ENCODE assay signal across 8 cellular contexts in the genomic region with DNA sequence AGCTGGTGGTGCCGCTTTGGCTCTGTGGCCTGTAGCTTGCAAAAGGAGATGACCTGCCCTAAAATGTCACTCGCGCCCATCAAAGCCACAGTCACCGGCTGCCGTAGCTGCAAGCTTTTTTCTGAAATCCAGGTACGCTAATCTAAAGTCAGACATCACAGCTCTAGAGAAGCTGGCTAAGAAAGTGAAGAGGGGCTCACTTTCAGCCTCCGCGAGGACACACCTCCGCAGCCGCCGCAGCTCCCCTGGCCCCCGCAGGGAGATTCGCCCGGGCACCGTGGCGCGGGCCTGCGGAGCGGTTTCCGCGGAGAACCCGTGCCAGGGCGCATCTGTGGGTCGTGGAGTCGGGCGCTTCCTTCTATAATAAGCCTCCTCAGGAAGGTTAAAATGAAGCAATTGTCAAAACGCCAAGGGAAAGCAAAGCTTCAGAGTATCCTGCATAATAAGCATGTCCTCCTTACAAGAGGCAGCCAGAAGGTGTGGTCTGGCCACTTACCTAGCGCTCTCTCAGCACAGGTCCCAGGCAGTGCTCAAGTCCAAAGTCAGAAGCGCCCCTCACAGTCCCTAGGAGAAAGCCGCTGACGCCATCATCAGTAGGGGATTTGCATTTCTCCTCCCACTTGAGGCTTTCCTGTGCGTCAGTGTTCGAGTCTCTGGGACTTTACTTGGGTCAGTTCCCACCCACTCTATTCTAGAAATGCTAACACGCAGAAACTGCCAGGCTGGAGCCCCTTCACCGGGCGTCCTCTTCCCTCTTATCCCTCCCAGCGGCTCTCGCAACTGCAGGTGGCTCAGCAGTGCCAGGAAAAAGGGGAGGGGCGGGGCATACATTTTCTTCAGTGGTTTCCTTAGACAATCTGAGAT. TPM values are rescaled to one million over a fixed set of nuclear protein-coding genes. Genes with fewer than 3 reads are reported as not detected.
DNase-seq lines count a peak whose midpoint lies in the region; ATAC-seq and TF ChIP-seq lines count a peak whose summit lies in the region.

A gene with protein sequence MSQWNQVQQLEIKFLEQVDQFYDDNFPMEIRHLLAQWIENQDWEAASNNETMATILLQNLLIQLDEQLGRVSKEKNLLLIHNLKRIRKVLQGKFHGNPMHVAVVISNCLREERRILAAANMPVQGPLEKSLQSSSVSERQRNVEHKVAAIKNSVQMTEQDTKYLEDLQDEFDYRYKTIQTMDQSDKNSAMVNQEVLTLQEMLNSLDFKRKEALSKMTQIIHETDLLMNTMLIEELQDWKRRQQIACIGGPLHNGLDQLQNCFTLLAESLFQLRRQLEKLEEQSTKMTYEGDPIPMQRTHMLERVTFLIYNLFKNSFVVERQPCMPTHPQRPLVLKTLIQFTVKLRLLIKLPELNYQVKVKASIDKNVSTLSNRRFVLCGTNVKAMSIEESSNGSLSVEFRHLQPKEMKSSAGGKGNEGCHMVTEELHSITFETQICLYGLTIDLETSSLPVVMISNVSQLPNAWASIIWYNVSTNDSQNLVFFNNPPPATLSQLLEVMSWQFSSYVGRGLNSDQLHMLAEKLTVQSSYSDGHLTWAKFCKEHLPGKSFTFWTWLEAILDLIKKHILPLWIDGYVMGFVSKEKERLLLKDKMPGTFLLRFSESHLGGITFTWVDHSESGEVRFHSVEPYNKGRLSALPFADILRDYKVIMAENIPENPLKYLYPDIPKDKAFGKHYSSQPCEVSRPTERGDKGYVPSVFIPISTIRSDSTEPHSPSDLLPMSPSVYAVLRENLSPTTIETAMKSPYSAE (minus strand): TSS at position 544 of the 864 bp plus-strand sequence. CDS start 2,791 bp downstream, outside the sequence.

- peak; percentile 86 for ATAC-seq in activated CD8-positive, alpha-beta T cell treated with anti-CD3 and anti-CD28 coated beads for 36 hours

- H3K9ac ChIP-seq in GM23248 (peak within 1 kb of the TSS; percentile 66), endocrine pancreas (ENCODE audit: control insufficient read depth, insufficient read depth, low read length) (peak within 1 kb of the TSS; percentile 45)

- POLR2A ChIA-PET in activated CD8-positive, alpha-beta T cell treated with anti-CD3 and anti-CD28 coated beads for 36 hours (lab: Charles Lee) = interaction anchor here (0.6 to 6.1 kb wide), 28 partner anchors 22 to 528 kb away, joined by 3 to 67 read pairs (median 6); a partner anchor contains a TSS

- H3K9me3 ChIP-seq in GM23248 (ENCODE audit: low read depth) = no peaks in the 10 kb centered on the region
- H3K9me3 ChIP-seq in endocrine pancreas (ENCODE audit: control insufficient read depth, low read length) = no peaks in the 10 kb centered on the region
- H3K9me3 ChIP-seq in muscle layer of duodenum (ENCODE audit: control insufficient read depth in 1 of 2, low read length in 2 of 2) = no peaks in the 10 kb centered on the region

- H3K27me3 ChIP-seq in GM23248 (replicated peaks; ENCODE audit: insufficient read depth) (no peaks in the 10 kb centered on the region), endocrine pancreas (ENCODE audit: control insufficient read depth, insufficient read depth, low read length) (no peaks in the 10 kb centered on the region), muscle layer of duodenum (ENCODE audit: low read depth, low read length) (no peaks in the 10 kb centered on the region)

- peak within 1 kb of the TSS; percentile 93 for H3K4me2 ChIP-seq in GM23248 (ENCODE audit: unreplicated experiment)

- H3K36me3 ChIP-seq in GM23248 (ENCODE audit: low read depth) (no peaks in the 10 kb centered on the region), endocrine pancreas (ENCODE audit: control insufficient read depth, insufficient read depth, low read length) (no peaks in the 10 kb centered on the region), muscle layer of duodenum (ENCODE audit: control insufficient read depth in 1 of 2, insufficient read depth in 2 of 2, low read length in 2 of 2) (no peaks in the 10 kb centered on the region)

- H3K4me1 ChIP-seq in GM23248 (ENCODE audit: insufficient read depth) = peaks cover 10% of the 10 kb centered on the region
- peaks cover 6% of the 10 kb centered on the region for H3K4me1 ChIP-seq in endocrine pancreas (ENCODE audit: control insufficient read depth, insufficient read depth, low read length)
- peaks cover 0 to 8% of the 10 kb centered on the region in 2 donors for H3K4me1 ChIP-seq in muscle layer of duodenum (ENCODE audit: control insufficient read depth in 1 of 2, insufficient read depth in 2 of 2, low read length in 2 of 2)

- H3K27ac Mint-ChIP-seq in activated CD8-positive, alpha-beta T cell treated with anti-CD3 and anti-CD28 coated beads for 36 hours = peak within 1 kb of the TSS; percentile 87

- in situ Hi-C loops in GM23248 (cut with MboI) = loop anchor here (10.0 kb wide), 1 partner anchor 96 kb away; no protein-coding TSS in a partner anchor

- CTCF ChIA-PET in activated CD8-positive, alpha-beta T cell treated with anti-CD3 and anti-CD28 coated beads for 36 hours (lab: Charles Lee) = interaction anchor here (0.8 to 9.1 kb wide), 9 partner anchors 13 to 121 kb away, joined by 3 to 129 read pairs (median 4); no protein-coding TSS in a partner anchor

- no peaks in the 10 kb centered on the region for H3K9me2 ChIP-seq in GM23248 (ENCODE audit: insufficient read depth)

- DNase-seq in GDM1 (lab: John Stamatoyannopoulos, UW) (peak; percentile 38), GM23248 (peak; percentile 66), NAMALWA (ENCODE audit: low spot score) (peak; percentile 36), NCI-H1048 (lab: John Stamatoyannopoulos, UW) (no peak)
- DNase-seq in activated CD8-positive, alpha-beta T cell treated with anti-CD3 and anti-CD28 coated beads for 36 hours = peak; percentile 96
- peak; percentile 75 to 86 for DNase-seq in stimulated activated CD8-positive, alpha-beta memory T cell treated with anti-CD3 and anti-CD28 coated beads, Interleukin-7, amount 100 ng/mL, for 4 hours (ENCODE audit: low read depth in 2 of 2)

- no peak for TF ChIP-seq CTCF in activated CD8-positive, alpha-beta T cell treated with anti-CD3 and anti-CD28 coated beads for 36 hours (IDR thresholded peaks at IDR 0.05)

- peaks cover 35% of the 10 kb centered on the region for H3K36me3 Mint-ChIP-seq in activated CD8-positive, alpha-beta T cell treated with anti-CD3 and anti-CD28 coated beads for 36 hours (ENCODE audit: low read depth)

- peak within 1 kb of the TSS; percentile 86 for H3K4me3 Mint-ChIP-seq in activated CD8-positive, alpha-beta T cell treated with anti-CD3 and anti-CD28 coated beads for 36 hours

- WGBS in GM23248 (ENCODE audit: low coverage in 1 of 2, low lambda C conversion rate in 2 of 2, missing lambda C conversion rate in 2 of 2), 2 experiments = 7 to 9% methylated on average over 39 of the region's 39 CpGs

- H3K9me3 Mint-ChIP-seq in activated CD8-positive, alpha-beta T cell treated with anti-CD3 and anti-CD28 coated beads for 36 hours = no peaks in the 10 kb centered on the region

- no peaks in the 10 kb centered on the region for H3K79me2 ChIP-seq in GM23248 (ENCODE audit: insufficient read depth)

- peak within 1 kb of the TSS; percentile 98 for H2AFZ ChIP-seq in GM23248

- intact Hi-C loops in activated CD8-positive, alpha-beta T cell treated with anti-CD3 and anti-CD28 coated beads for 36 hours (cut with micrococcal nuclease) = loop anchor here (5.0 kb wide), 1 partner anchor 268 kb away; a partner anchor contains a TSS

- peaks cover 16% of the 10 kb centered on the region; the same call in 1 of the 2 replicates for H3F3A ChIP-seq in GM23248 (ENCODE audit: insufficient read depth)

- H3K4me1 Mint-ChIP-seq in activated CD8-positive, alpha-beta T cell treated with anti-CD3 and anti-CD28 coated beads for 36 hours (ENCODE audit: low read depth) = peaks cover 68% of the 10 kb centered on the region

- H4K20me1 ChIP-seq in GM23248 (ENCODE audit: insufficient read depth) = no peaks in the 10 kb centered on the region

- peak within 1 kb of the TSS; percentile 82 for H3K4me3 ChIP-seq in GM23248
- H3K4me3 ChIP-seq in endocrine pancreas (ENCODE audit: control insufficient read depth, insufficient read depth, low read length) = peak within 1 kb of the TSS; percentile 80
- peak within 1 kb of the TSS; percentile 66 to 73 for H3K4me3 ChIP-seq in muscle layer of duodenum (ENCODE audit: low read depth in 1 of 2, low read length in 2 of 2)

- no peaks in the 10 kb centered on the region for H3K27me3 Mint-ChIP-seq in activated CD8-positive, alpha-beta T cell treated with anti-CD3 and anti-CD28 coated beads for 36 hours

- H3K27ac ChIP-seq in GM23248 (no peak within 1 kb of the TSS), muscle layer of duodenum (ENCODE audit: low read length) (no peak within 1 kb of the TSS)

RNA-seq across cellular contexts. Expression of the gene that starts here (rescaled TPM):
- 1.5 and 3.2 TPM in 2 replicates for total RNA-seq in GM23248 (2014; rRNA removed; shearing (Covaris generic))
- 1.9 and 2.2 TPM in 2 replicates for polyA plus RNA-seq in GM23248 (2016; fragmentation: Nextera tagmentation; extraction: Ambion mirVana)
- total RNA-seq in activated CD8-positive, alpha-beta T cell treated with anti-CD3 and anti-CD28 coated beads for 36 hours = 10 to 100 TPM; 70.8 to 72.2 TPM

Comparison
In these comparisons a context has a peak if more than half of its experiments do, and no peak if none do; other contexts are left out.
1. RNA of the gene that starts here (total RNA-seq): 70.8 to 72.2 TPM in activated CD8-positive, alpha-beta T cell treated with anti-CD3 and anti-CD28 coated beads for 36 hours; 1.5 to 3.2 TPM in GM23248; every median in the first group is over 10 times any median in the second.
2. Peak in every context shown above with its lines, with median percentiles within 50 percentile points of each other: H3K4me3 ChIP-seq.